Comparison of ENCODE assay signal across 2 cellular contexts in genomic region chr7:87548123-87548919, GRCh38.
TF ChIP-seq lines count a peak whose summit lies in the region.

No MANE protein-coding gene starts in this region.

TF ChIP-seq in HCT116, 20 proteins besides CTCF, POLR2A, EP300 and RAD21:
- TF ChIP-seq SRF (IDR thresholded peaks at IDR 0.05; ENCODE audit: low read depth): no peak
- TF ChIP-seq FOSL1 (IDR thresholded peaks at IDR 0.05; ENCODE audit: low read depth): peak; percentile 28; the same call in 1 of the 2 replicates
- TF ChIP-seq CBX3 (IDR thresholded peaks at IDR 0.05; ENCODE audit: low read depth): no peak
- TF ChIP-seq REST (IDR thresholded peaks at IDR 0.05; ENCODE audit: low read depth): no peak
- no peak for TF ChIP-seq YY1 (IDR thresholded peaks at IDR 0.05; ENCODE audit: extremely low read depth, insufficient replicate concordance, low read depth, low read length)
- no peak for TF ChIP-seq ZNF274 (IDR thresholded peaks at IDR 0.05; ENCODE audit: low read depth, low read length)
- no peak for TF ChIP-seq SP1 (IDR thresholded peaks at IDR 0.05; ENCODE audit: low read depth)
- no peak for TF ChIP-seq MAX (IDR thresholded peaks at IDR 0.05)
- no peak for TF ChIP-seq ELF1 (IDR thresholded peaks at IDR 0.05; ENCODE audit: borderline replicate concordance, low read depth)
- TF ChIP-seq TCF7L2 (IDR thresholded peaks at IDR 0.05; ENCODE audit: borderline replicate concordance, extremely low read depth, insufficient read depth, insufficient read length): peak; percentile 98
- TF ChIP-seq JUND (IDR thresholded peaks at IDR 0.05): peak; percentile 32; the same call in 1 of the 2 replicates
- TF ChIP-seq SIN3A (IDR thresholded peaks at IDR 0.05; ENCODE audit: low read depth): no peak
- TF ChIP-seq POLR2AphosphoS5 (IDR thresholded peaks at IDR 0.05; ENCODE audit: low read depth, low read length): no peak
- no peak for TF ChIP-seq EGR1 (IDR thresholded peaks at IDR 0.05; ENCODE audit: low read depth)
- no peak for TF ChIP-seq EZH2 (IDR thresholded peaks at IDR 0.05)
- no peak for TF ChIP-seq CEBPB (IDR thresholded peaks at IDR 0.05; ENCODE audit: low read depth)

TF ChIP-seq in HepG2, 621 proteins besides CTCF, POLR2A, EP300 and RAD21 (continues in another document):
- TF ChIP-seq ZNF589 (CRISPR knock-in tag; conservative IDR thresholded peaks at IDR 0.05) (no peak), ZNF572 (CRISPR knock-in tag; IDR thresholded peaks at IDR 0.05) (no peak), NFAT5 (CRISPR knock-in tag; IDR thresholded peaks at IDR 0.05) (no peak), SRY (CRISPR knock-in tag; IDR thresholded peaks at IDR 0.05) (no peak), TERF1 (CRISPR knock-in tag; IDR thresholded peaks at IDR 0.05) (no peak), HOXD1 (CRISPR knock-in tag; IDR thresholded peaks at IDR 0.05) (no peak), ZNF616 (CRISPR knock-in tag; IDR thresholded peaks at IDR 0.05; ENCODE audit: low read depth) (no peak), XRCC5 (optimal IDR thresholded peaks at IDR 0.05; ENCODE audit: low read length) (no peak), MYPOP (CRISPR knock-in tag; IDR thresholded peaks at IDR 0.05) (peak; percentile 44; the same call in 1 of the 2 replicates), POGK (CRISPR knock-in tag; conservative IDR thresholded peaks at IDR 0.05) (no peak), RBAK (CRISPR knock-in tag; IDR thresholded peaks at IDR 0.05) (no peak), RARA (CRISPR knock-in tag; IDR thresholded peaks at IDR 0.05) (peak; percentile 68), BCL3 (CRISPR knock-in tag; IDR thresholded peaks at IDR 0.05) (no peak), ZNF143 (CRISPR knock-in tag; IDR thresholded peaks at IDR 0.05) (no peak), ZFP1 (CRISPR knock-in tag; IDR thresholded peaks at IDR 0.05) (no peak), AGO1 (IDR thresholded peaks at IDR 0.05; ENCODE audit: low read depth, low read length, poor library complexity, severe bottlenecking) (no peak), ZSCAN5A (CRISPR knock-in tag; IDR thresholded peaks at IDR 0.05; ENCODE audit: borderline replicate concordance) (no peak), NBN (conservative IDR thresholded peaks at IDR 0.05) (no peak), NR1H2 (CRISPR knock-in tag; IDR thresholded peaks at IDR 0.05; ENCODE audit: borderline replicate concordance, low read depth) (no peak), ZNF644 (CRISPR knock-in tag; IDR thresholded peaks at IDR 0.05; ENCODE audit: low read depth) (peak; percentile 89), ZNF362 (CRISPR knock-in tag; IDR thresholded peaks at IDR 0.05; ENCODE audit: borderline replicate concordance) (no peak), ZBTB43 (CRISPR knock-in tag; conservative IDR thresholded peaks at IDR 0.05) (peak; percentile 46; the same call in 1 of the 2 replicates), RCOR2 (CRISPR knock-in tag; IDR thresholded peaks at IDR 0.05) (peak; percentile 82; the same call in 1 of the 2 replicates), KLF11 (CRISPR knock-in tag; IDR thresholded peaks at IDR 0.05) (no peak), NCOA2 (CRISPR knock-in tag; IDR thresholded peaks at IDR 0.05) (peak; percentile 80), PLRG1 (conservative IDR thresholded peaks at IDR 0.05) (no peak), MEF2D (CRISPR knock-in tag; IDR thresholded peaks at IDR 0.05) (no peak), IKZF1 (IDR thresholded peaks at IDR 0.05) (no peak), BRD4 (CRISPR knock-in tag; IDR thresholded peaks at IDR 0.05) (no peak), DZIP1 (CRISPR knock-in tag; IDR thresholded peaks at IDR 0.05) (no peak), CENPX (CRISPR knock-in tag; IDR thresholded peaks at IDR 0.05) (no peak), KLF12 (CRISPR knock-in tag; IDR thresholded peaks at IDR 0.05; ENCODE audit: borderline replicate concordance) (no peak), MXI1 (IDR thresholded peaks at IDR 0.05; ENCODE audit: borderline replicate concordance, low read depth, low read length) (no peak), TFDP1 (CRISPR knock-in tag; IDR thresholded peaks at IDR 0.05; ENCODE audit: borderline replicate concordance) (no peak), E2F1 (CRISPR knock-in tag; IDR thresholded peaks at IDR 0.05) (no peak)
